Comparison of ENCODE assay signal across 24 cellular contexts in the genomic region with DNA sequence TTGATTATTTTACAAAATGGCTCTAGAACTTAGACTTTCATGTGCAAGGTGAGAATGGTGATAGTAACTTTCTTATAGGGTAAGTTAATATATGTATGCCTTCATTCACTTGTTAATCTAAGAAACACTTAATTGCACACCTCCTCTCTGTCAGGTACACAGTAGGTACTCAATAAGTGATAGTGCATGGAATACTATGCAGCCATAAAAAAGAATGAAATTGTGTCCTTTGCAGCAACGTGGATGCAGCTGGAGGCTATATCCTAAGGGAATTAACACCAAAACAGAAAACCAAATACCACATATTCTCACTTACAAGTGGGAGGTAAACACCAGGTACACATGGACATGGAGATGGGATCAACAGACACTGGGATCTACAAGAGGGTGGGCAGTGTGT. TPM values are rescaled to one million over a fixed set of nuclear protein-coding genes. Genes with fewer than 3 reads are reported as not detected.
DNase-seq lines count a peak whose midpoint lies in the region; ATAC-seq, FAIRE-seq and TF ChIP-seq lines count a peak whose summit lies in the region.
"Had no signal": no experiment of that assay in that cellular context is flagged by ENCODE, and none has a peak within 500 bp of the region (broad histone marks: within the 10 kb centered on the region; RNA-seq: fewer than 3 reads in every experiment).

No MANE protein-coding gene starts in this region.

- H3K4me3 ChIP-seq in A549 (no peak overlapping the region), osteoblast (ENCODE audit: insufficient read depth, low read length) (no peak overlapping the region)
- H3K4me3 ChIP-seq: BLaER1 had no signal

- no peaks in the 10 kb centered on the region for H3K4me1 ChIP-seq in A549
- H3K4me1 ChIP-seq in osteoblast (ENCODE audit: insufficient read depth, low read length) = no peaks in the 10 kb centered on the region
- H3K4me1 ChIP-seq: BE2C, BLaER1 had no signal

- no peak overlapping the region for H2AFZ ChIP-seq in osteoblast (ENCODE audit: low read length)

- H3K27ac Mint-ChIP-seq in HFFc6 = no peak overlapping the region
- H3K27ac Mint-ChIP-seq: CD4-positive, CD25-positive, alpha-beta regulatory T cell; CD8-positive, alpha-beta memory T cell had no signal

- TF ChIP-seq POLR2A in A549 (IDR thresholded peaks at IDR 0.05; ENCODE audit: low read length) = no peak

- no peak overlapping the region for H3K27ac ChIP-seq in A549
- H3K27ac ChIP-seq in osteoblast (ENCODE audit: low read depth, low read length) = no peak overlapping the region
- H3K27ac ChIP-seq: 22Rv1, BLaER1 had no signal

- DNase-seq in A549 (ENCODE audit: low read depth in 1 of 2, low spot score in 1 of 2) = no peak
- DNase-seq in MV-4-11 (lab: John Stamatoyannopoulos, UW) = peak; percentile 5
- peak; percentile 39 for DNase-seq in osteoblast (ENCODE audit: insufficient read length, low spot score, missing footprints)
- DNase-seq in HFFc6 = no peak
- DNase-seq: ACHN; BE2C; C1 segment of cervical spinal cord; CD4-positive, alpha-beta memory T cell; CD4-positive, CD25-positive, alpha-beta regulatory T cell; CD8-positive, alpha-beta memory T cell; COR-L47; DMS79 treated with DMSO at 0.1 percent for 48 hours; GF-D8 had no signal

- H3K9me3 ChIP-seq in A549 = no peaks in the 10 kb centered on the region
- no peaks in the 10 kb centered on the region for H3K9me3 ChIP-seq in osteoblast (ENCODE audit: low read depth, low read length)
- H3K9me3 ChIP-seq: BE2C, BLaER1 had no signal

- no peaks in the 10 kb centered on the region for H3K79me2 ChIP-seq in osteoblast (ENCODE audit: insufficient read depth, low read length)

- TF ChIP-seq RAD21 in A549 (conservative IDR thresholded peaks at IDR 0.05 in 1 of 2, IDR thresholded peaks at IDR 0.05 in 1 of 2) = no peak

- no peak for TF ChIP-seq EP300 in A549 (IDR thresholded peaks at IDR 0.05)

- ATAC-seq in A549 (no peak), HG03442 (IDR thresholded peaks at IDR 0.05; ENCODE audit: unreplicated experiment) (no peak)

- no peaks in the 10 kb centered on the region for H4K20me1 ChIP-seq in osteoblast (ENCODE audit: insufficient read depth, low read length)
- H4K20me1 ChIP-seq: BLaER1 had no signal

- H3K4me1 Mint-ChIP-seq in HFFc6 (ENCODE audit: low read depth) = no peaks in the 10 kb centered on the region
- H3K4me1 Mint-ChIP-seq: CD14-positive monocyte; CD4-positive, alpha-beta memory T cell; CD4-positive, CD25-positive, alpha-beta regulatory T cell; CD8-positive, alpha-beta memory T cell had no signal

- no peak for TF ChIP-seq CTCF in A549 (IDR thresholded peaks at IDR 0.05)
- TF ChIP-seq CTCF in osteoblast (IDR thresholded peaks at IDR 0.05; ENCODE audit: extremely low read depth, low read depth, low read length) = no peak
- no peak for TF ChIP-seq CTCF in HFFc6 (IDR thresholded peaks at IDR 0.05)

- peak; percentile 84 for FAIRE-seq in A549 (lab: Jason Lieb, UNC)
- FAIRE-seq: D721Med, G401.6, GM12891, GM19239 had no signal

- no peak overlapping the region for H3K4me3 Mint-ChIP-seq in HFFc6
- H3K4me3 Mint-ChIP-seq: CD14-positive monocyte; CD4-positive, alpha-beta memory T cell; CD4-positive, CD25-positive, alpha-beta regulatory T cell; CD8-positive, alpha-beta memory T cell had no signal

- H3K27me3 Mint-ChIP-seq in HFFc6 (ENCODE audit: insufficient read depth) = peaks cover 2% of the 10 kb centered on the region; the same call in 1 of the 2 replicates

- CTCF ChIA-PET in A549 (lab: Yijun Ruan, JAX) = interaction anchor here (2.2 kb wide), 1 partner anchor 21 kb away, joined by 9 read pairs; no protein-coding TSS in a partner anchor

- H3K27me3 ChIP-seq in osteoblast (ENCODE audit: insufficient read depth, low read length) = no peaks in the 10 kb centered on the region
- H3K27me3 ChIP-seq: BE2C had no signal

- H3K36me3 Mint-ChIP-seq in HFFc6 (ENCODE audit: low read depth) = peaks cover 6% of the 10 kb centered on the region; the same call in 1 of the 2 replicates
- H3K36me3 Mint-ChIP-seq: CD14-positive monocyte; CD4-positive, alpha-beta memory T cell; CD4-positive, CD25-positive, alpha-beta regulatory T cell; CD8-positive, alpha-beta memory T cell had no signal

- H3K4me2 ChIP-seq in A549 = no peak overlapping the region
- H3K4me2 ChIP-seq in osteoblast (ENCODE audit: insufficient read depth, low read length) = no peak overlapping the region
- H3K4me2 ChIP-seq: BLaER1 had no signal

- POLR2A ChIA-PET in A549 (lab: Yijun Ruan, JAX) = no interaction called here

- 4% methylated on average over 1 of the region's 1 CpG for WGBS in A549 (ENCODE audit: missing lambda C conversion rate)

- no peaks in the 10 kb centered on the region for H3K36me3 ChIP-seq in osteoblast (ENCODE audit: insufficient read depth, low read length)
- H3K36me3 ChIP-seq: BE2C, BLaER1 had no signal

- peaks cover 18% of the 10 kb centered on the region for H3K9me3 Mint-ChIP-seq in HFFc6
- H3K9me3 Mint-ChIP-seq: CD14-positive monocyte; CD8-positive, alpha-beta memory T cell had no signal

TF ChIP-seq in A549, 52 proteins besides CTCF, POLR2A, EP300 and RAD21:
- no peak for TF ChIP-seq HEYL (CRISPR knock-in tag; IDR thresholded peaks at IDR 0.05)
- TF ChIP-seq NR3C1 (IDR thresholded peaks at IDR 0.05) = no peak

RNA-seq across cellular contexts. Expression of a gene that starts 17.6 kb away (rescaled TPM):
- polyA plus RNA-seq in A549 (2011; rRNA removed) (not detected in 2 replicates), A549 (2017; fragmentation: RNase III; extraction: RNeasy Plus Mini Kit Qiagen cat#74134 plus additional on column Dnase treatment) (not detected in 3 replicates)
- not detected in 2 replicates for polyA plus RNA-seq in A549 (2012; cell fraction: cytosol; rRNA removed)
- polyA plus RNA-seq in A549 (2012; cell fraction: nucleus; rRNA removed) = 0.10 TPM in 1 of 2 replicates, not detected in the other
- not detected in 2 replicates for polyA minus RNA-seq in A549 (2011; rRNA and poly(A)+ RNA removed)
- not detected in 2 replicates for total RNA-seq in osteoblast
- not detected for total RNA-seq in HFFc6 (2021; fragmentation: NEBNext Ultra II Directional; extraction: Animal tissue kit (Norgen Biotek cat#: 25700))
- total RNA-seq: A172; A673; CD4-positive, alpha-beta memory T cell; CD4-positive, CD25-positive, alpha-beta regulatory T cell; CD8-positive, alpha-beta memory T cell had no signal
- polyA plus RNA-seq: AG04450; CD14-positive monocyte; CD4-positive, alpha-beta memory T cell; CD4-positive, CD25-positive, alpha-beta regulatory T cell; CD8-positive, alpha-beta memory T cell had no signal

Comparison
In these comparisons a context has a peak if more than half of its experiments do, and no peak if none do; other contexts are left out.
1. DNase-seq: peak in MV-4-11 (single experiment) and osteoblast (single experiment); none in A549 (0 of 2) and HFFc6 (single experiment).